ENCODE assay signal across 30 cellular contexts in genomic region chr14:82510007-82510406, GRCh38.
"Had no signal": no experiment of that assay in that cellular context is flagged by ENCODE, and none has a peak within 500 bp of the region (broad histone marks: within the 10 kb centered on the region; RNA-seq: fewer than 3 reads in every experiment).

No MANE protein-coding gene starts in this region.

- FAIRE-seq: astrocyte, bronchial epithelial cell had no signal

- DNase-seq: activated CD4-positive, alpha-beta T cell treated with anti-CD3 and anti-CD28 coated beads for 48 hours; activated CD4-positive, alpha-beta T cell treated with anti-CD3 and anti-CD28 coated beads, Interleukin-2, amount 50 U/mL, for 1 hour; activated CD4-positive, alpha-beta T cell treated with anti-CD3 and anti-CD28 coated beads, Interleukin-2, amount 50 U/mL, for 48 hours; activated CD8-positive, alpha-beta memory T cell treated with anti-CD3 and anti-CD28 coated beads for 24 hours; activated CD8-positive, alpha-beta T cell treated with anti-CD3 and anti-CD28 coated beads for 36 hours; activated effector memory CD4-positive, alpha-beta T cell treated with Interleukin-2 at 50 U/mL for 16 hours; activated gamma-delta T cell treated with Interleukin-2 at 50 U/mL for 16 hours; activated naive CD4-positive, alpha-beta T cell treated with anti-CD3 and anti-CD28 coated beads, Interleukin-2, amount 50 U/mL, for 16 hours; activated naive CD4-positive, alpha-beta T cell treated with Interleukin-2 at 50 U/mL for 16 hours; activated T-cell treated with anti-CD3 and anti-CD28 coated beads, Interleukin-2, amount 50 U/mL, for 4 hours; amniotic stem cell; anterior cingulate cortex; brain microvascular endothelial cell; effector CD4-positive, alpha-beta T cell; effector memory CD8-positive, alpha-beta T cell; erythroblast; foreskin keratinocyte; gastrocnemius medialis; glutamatergic neuron; heart left ventricle; T-helper 2 cell had no signal

- H3K4me1 ChIP-seq: foreskin keratinocyte, gastrocnemius medialis, heart left ventricle had no signal

- H3K4me3 Mint-ChIP-seq: activated CD8-positive, alpha-beta T cell treated with anti-CD3 and anti-CD28 coated beads for 36 hours; activated naive CD8-positive, alpha-beta T cell; activated T-cell treated with anti-CD3 and anti-CD28 coated beads, Interleukin-2, amount 50 U/mL, for 4 hours; activated T-helper 17 cell treated with anti-CD3 and anti-CD28 coated beads, Interleukin-2, amount 50 U/mL, for 72 hours; central memory CD8-positive, alpha-beta T cell; dendritic cell treated with granulocyte-macrophage colony-stimulating factor and Interleukin-4, amounts not matched to agents 40 ng/mL and 50 ng/mL, for 4 days; effector memory CD8-positive, alpha-beta T cell had no signal

- H3K9me3 ChIP-seq: esophagus muscularis mucosa, gastrocnemius medialis, heart left ventricle had no signal

- H3K27me3 Mint-ChIP-seq: activated CD8-positive, alpha-beta T cell treated with anti-CD3 and anti-CD28 coated beads for 36 hours; activated naive CD8-positive, alpha-beta T cell; activated T-helper 17 cell treated with anti-CD3 and anti-CD28 coated beads, Interleukin-2, amount 50 U/mL, for 72 hours; central memory CD8-positive, alpha-beta T cell; dendritic cell treated with granulocyte-macrophage colony-stimulating factor and Interleukin-4, amounts not matched to agents 40 ng/mL and 50 ng/mL, for 4 days; effector memory CD8-positive, alpha-beta T cell had no signal

- H3K4me1 Mint-ChIP-seq: activated T-helper 17 cell treated with anti-CD3 and anti-CD28 coated beads, Interleukin-2, amount 50 U/mL, for 72 hours; central memory CD8-positive, alpha-beta T cell had no signal

- H3K36me3 ChIP-seq: brain microvascular endothelial cell, esophagus muscularis mucosa, gastrocnemius medialis, heart left ventricle had no signal

- H3K27ac Mint-ChIP-seq: activated CD8-positive, alpha-beta T cell treated with anti-CD3 and anti-CD28 coated beads for 36 hours; activated naive CD8-positive, alpha-beta T cell; activated T-helper 17 cell treated with anti-CD3 and anti-CD28 coated beads, Interleukin-2, amount 50 U/mL, for 72 hours; dendritic cell treated with granulocyte-macrophage colony-stimulating factor and Interleukin-4, amounts not matched to agents 40 ng/mL and 50 ng/mL, for 4 days; effector memory CD8-positive, alpha-beta T cell had no signal

- H3K27me3 ChIP-seq: brain microvascular endothelial cell, esophagus muscularis mucosa, foreskin keratinocyte, gastrocnemius medialis, heart left ventricle had no signal

- H3K9me3 Mint-ChIP-seq: dendritic cell treated with granulocyte-macrophage colony-stimulating factor and Interleukin-4, amounts not matched to agents 40 ng/mL and 50 ng/mL, for 4 days had no signal

- ATAC-seq: activated CD4-positive, CD25-positive, alpha-beta regulatory T cell treated with anti-CD3 and anti-CD28 coated beads, Interleukin-2, amount 50 U/mL, for 24 hours; activated CD8-positive, alpha-beta T cell treated with anti-CD3 and anti-CD28 coated beads for 36 hours; activated T-cell treated with anti-CD3 and anti-CD28 coated beads, Interleukin-2, amount 50 U/mL, for 4 hours; activated T-helper 17 cell treated with anti-CD3 and anti-CD28 coated beads, Interleukin-2, amount 50 U/mL, for 72 hours; effector memory CD8-positive, alpha-beta T cell; foreskin keratinocyte; gastrocnemius medialis; heart left ventricle had no signal

- H3K36me3 Mint-ChIP-seq: activated naive CD8-positive, alpha-beta T cell had no signal

- H3K27ac ChIP-seq: brain microvascular endothelial cell, coronary artery, esophagus muscularis mucosa, foreskin keratinocyte, gastrocnemius medialis, heart left ventricle had no signal

- H3K4me3 ChIP-seq: coronary artery, esophagus muscularis mucosa, gastrocnemius medialis, heart left ventricle had no signal
